In genomic region chr17:60280673-60281072, GRCh38 we compare ENCODE assay signal across 20 cellular contexts.
DNase-seq lines count a peak whose midpoint lies in the region; ATAC-seq, FAIRE-seq and TF ChIP-seq lines count a peak whose summit lies in the region.
"Had no signal": no experiment of that assay in that cellular context is flagged by ENCODE, and none has a peak within 500 bp of the region (broad histone marks: within the 10 kb centered on the region; RNA-seq: fewer than 3 reads in every experiment).

No MANE protein-coding gene starts in this region.

- H3K27ac Mint-ChIP-seq in neural progenitor cell = no peak overlapping the region
- H3K27ac Mint-ChIP-seq in activated CD8-positive, alpha-beta T cell treated with anti-CD3 and anti-CD28 coated beads for 36 hours = no peak overlapping the region
- H3K27ac Mint-ChIP-seq: B cell; CD4-positive, CD25-positive, alpha-beta regulatory T cell; CD8-positive, alpha-beta memory T cell; GM23338 had no signal

- no peak overlapping the region for H3K9ac ChIP-seq in neural progenitor cell
- H3K9ac ChIP-seq: BLaER1 had no signal

- no peaks in the 10 kb centered on the region for H3K36me3 ChIP-seq in neural progenitor cell

- H3K27ac ChIP-seq in VCaP = peak overlapping the region; percentile 43
- H3K27ac ChIP-seq in neural progenitor cell = no peak overlapping the region
- H3K27ac ChIP-seq: BLaER1, C4-2B had no signal

- TF ChIP-seq CTCF in VCaP (conservative IDR thresholded peaks at IDR 0.05) (no peak), neural progenitor cell (IDR thresholded peaks at IDR 0.05) (no peak)
- TF ChIP-seq CTCF in activated CD8-positive, alpha-beta T cell treated with anti-CD3 and anti-CD28 coated beads for 36 hours (IDR thresholded peaks at IDR 0.05) = no peak

- TF ChIP-seq POLR2A in H54 (IDR thresholded peaks at IDR 0.05; ENCODE audit: low read depth, low read length) = no peak

- H3K27me3 Mint-ChIP-seq in neural progenitor cell (ENCODE audit: insufficient read depth, low read depth) = no peaks in the 10 kb centered on the region
- no peaks in the 10 kb centered on the region for H3K27me3 Mint-ChIP-seq in activated CD8-positive, alpha-beta T cell treated with anti-CD3 and anti-CD28 coated beads for 36 hours
- H3K27me3 Mint-ChIP-seq: B cell; CD4-positive, CD25-positive, alpha-beta regulatory T cell; CD8-positive, alpha-beta memory T cell had no signal

- POLR2A ChIA-PET in HEK293T (lab: Yijun Ruan, JAX) = no interaction called here
- POLR2A ChIA-PET in activated CD8-positive, alpha-beta T cell treated with anti-CD3 and anti-CD28 coated beads for 36 hours (lab: Charles Lee) = no interaction called here

- FAIRE-seq in H54 (lab: Jason Lieb, UNC) = peak; percentile 57
- FAIRE-seq: D721Med, GM12891, GM18507 had no signal

- no peaks in the 10 kb centered on the region for H3K4me1 Mint-ChIP-seq in neural progenitor cell
- H3K4me1 Mint-ChIP-seq in activated CD8-positive, alpha-beta T cell treated with anti-CD3 and anti-CD28 coated beads for 36 hours (ENCODE audit: low read depth) = no peaks in the 10 kb centered on the region
- H3K4me1 Mint-ChIP-seq: B cell, GM23338 had no signal

- no peak overlapping the region for H2AFZ ChIP-seq in neural progenitor cell (replicated peaks)
- H2AFZ ChIP-seq: GM23338 had no signal

- no peaks in the 10 kb centered on the region for H3K9me3 Mint-ChIP-seq in neural progenitor cell
- H3K9me3 Mint-ChIP-seq in activated CD8-positive, alpha-beta T cell treated with anti-CD3 and anti-CD28 coated beads for 36 hours = no peaks in the 10 kb centered on the region
- H3K9me3 Mint-ChIP-seq: CD4-positive, CD25-positive, alpha-beta regulatory T cell; CD8-positive, alpha-beta memory T cell; GM23338 had no signal

- H3K9me3 ChIP-seq in neural progenitor cell (ENCODE audit: low read depth) = no peaks in the 10 kb centered on the region
- H3K9me3 ChIP-seq: BLaER1, HAP-1 had no signal

- no peaks in the 10 kb centered on the region for H3K79me2 ChIP-seq in neural progenitor cell (ENCODE audit: low read depth)

- no peaks in the 10 kb centered on the region for H3K27me3 ChIP-seq in neural progenitor cell
- H3K27me3 ChIP-seq: BLaER1 had no signal

- no peaks in the 10 kb centered on the region for H3K36me3 Mint-ChIP-seq in neural progenitor cell
- peaks cover 1% of the 10 kb centered on the region for H3K36me3 Mint-ChIP-seq in activated CD8-positive, alpha-beta T cell treated with anti-CD3 and anti-CD28 coated beads for 36 hours (ENCODE audit: low read depth)

- peaks cover 4% of the 10 kb centered on the region for H4K20me1 ChIP-seq in neural progenitor cell (ENCODE audit: low read depth)
- H4K20me1 ChIP-seq: BLaER1 had no signal

- ATAC-seq in activated CD8-positive, alpha-beta T cell treated with anti-CD3 and anti-CD28 coated beads for 36 hours = no peak
- ATAC-seq: GM23338 had no signal

- no peak overlapping the region for H3K4me2 ChIP-seq in neural progenitor cell
- H3K4me2 ChIP-seq: BLaER1, GM23338 had no signal

- DNase-seq in H54 (ENCODE audit: insufficient read length, low spot score) = no peak
- DNase-seq in HEK293T (ENCODE audit: extremely low spot score) = no peak
- DNase-seq in neural progenitor cell (ENCODE audit: low spot score) = no peak
- DNase-seq in central memory CD4-positive, alpha-beta T cell = no peak
- DNase-seq in activated CD8-positive, alpha-beta T cell treated with anti-CD3 and anti-CD28 coated beads for 36 hours = no peak
- DNase-seq: CD4-positive, CD25-positive, alpha-beta regulatory T cell; CD8-positive, alpha-beta memory T cell; DMS 273 treated with DMSO at 0.1 percent for 48 hours; DMS79; EL; GDM1 had no signal

- H3F3A ChIP-seq in neural progenitor cell (ENCODE audit: low read depth) = no peaks in the 10 kb centered on the region

- H3K4me1 ChIP-seq in neural progenitor cell = no peaks in the 10 kb centered on the region
- H3K4me1 ChIP-seq: BLaER1 had no signal

- intact Hi-C loops in activated CD8-positive, alpha-beta T cell treated with anti-CD3 and anti-CD28 coated beads for 36 hours (cut with micrococcal nuclease) = no loop called here

- H3K4me3 Mint-ChIP-seq in neural progenitor cell = no peak overlapping the region
- no peak overlapping the region for H3K4me3 Mint-ChIP-seq in activated CD8-positive, alpha-beta T cell treated with anti-CD3 and anti-CD28 coated beads for 36 hours
- H3K4me3 Mint-ChIP-seq: B cell; CD4-positive, CD25-positive, alpha-beta regulatory T cell; CD8-positive, alpha-beta memory T cell; GM23338 had no signal

- CTCF ChIA-PET in HEK293T (lab: Yijun Ruan, JAX) = no interaction called here
- CTCF ChIA-PET in activated CD8-positive, alpha-beta T cell treated with anti-CD3 and anti-CD28 coated beads for 36 hours (lab: Charles Lee) = no interaction called here

- H3K4me3 ChIP-seq in neural progenitor cell = no peak overlapping the region
- H3K4me3 ChIP-seq: BLaER1, GM23338, HAP-1 had no signal

TF ChIP-seq in HEK293T, 16 proteins besides CTCF, POLR2A, EP300 and RAD21:
- TF ChIP-seq PKNOX1 (IDR thresholded peaks at IDR 0.05) (peak; percentile 51; the same call in 1 of the 2 replicates), LEF1 (IDR thresholded peaks at IDR 0.05; ENCODE audit: borderline replicate concordance) (no peak)
